Comparison of ENCODE assay signal across 9 cellular contexts in genomic region chr9:121992571-121993212, GRCh38.
DNase-seq lines count a peak whose midpoint lies in the region; ATAC-seq and TF ChIP-seq lines count a peak whose summit lies in the region.
"Had no signal": no experiment of that assay in that cellular context is flagged by ENCODE, and none has a peak within 500 bp of the region (broad histone marks: within the 10 kb centered on the region; RNA-seq: fewer than 3 reads in every experiment).

No MANE protein-coding gene starts in this region.

- DNase-seq in DMS 273 treated with DMSO at 0.1 percent for 48 hours (lab: John Stamatoyannopoulos, UW) = peak; percentile 36
- no peak for DNase-seq in HFF-Myc (ENCODE audit: extremely low read depth, low read depth)
- DNase-seq in NCI-H460 (ENCODE audit: extremely low read depth, low read depth) = peak; percentile 67
- DNase-seq in activated CD8-positive, alpha-beta T cell treated with anti-CD3 and anti-CD28 coated beads, Interleukin-2, amount 10 ng/mL, durations not matched to agents 7 days and 5 days = peak; percentile 66
- DNase-seq in naive thymus-derived CD8-positive, alpha-beta T cell = peak in 8 of 10 donors; percentile 7 to 59 (median 33)
- DNase-seq in thoracic aorta (ENCODE audit: low spot score) = no peak
- DNase-seq: activated T-cell treated with anti-CD3 and anti-CD28 coated beads, Interleukin-2, amount 50 U/mL, for 4 hours had no signal

- TF ChIP-seq CTCF in HFF-Myc (IDR thresholded peaks at IDR 0.05; ENCODE audit: low read depth, low read length, missing control alignments) (peak; percentile 74), thoracic aorta (IDR thresholded peaks at IDR 0.05) (peak; percentile 87)

- peak; percentile 85 for ATAC-seq in activated CD8-positive, alpha-beta T cell treated with anti-CD3 and anti-CD28 coated beads, Interleukin-2, amount 10 ng/mL, durations not matched to agents 7 days and 5 days
- ATAC-seq in esophagus mucosa (peak; percentile 82), thoracic aorta (ENCODE audit: insufficient number of reproducible peaks, low FRiP score, low read depth) (no peak), GM21515 (IDR thresholded peaks at IDR 0.05; ENCODE audit: unreplicated experiment) (no peak)
- peak; percentile 56 to 66 for ATAC-seq in naive thymus-derived CD8-positive, alpha-beta T cell

- H3K27ac Mint-ChIP-seq in activated CD8-positive, alpha-beta T cell treated with anti-CD3 and anti-CD28 coated beads, Interleukin-2, amount 10 ng/mL, durations not matched to agents 7 days and 5 days = no peak overlapping the region
- no peak overlapping the region for H3K27ac Mint-ChIP-seq in naive thymus-derived CD8-positive, alpha-beta T cell

- CTCF ChIA-PET in activated CD8-positive, alpha-beta T cell treated with anti-CD3 and anti-CD28 coated beads, Interleukin-2, amount 10 ng/mL, durations not matched to agents 7 days and 5 days (lab: Charles Lee) = interaction anchor here (0.6 to 1.4 kb wide), 5 partner anchors 8 to 446 kb away, joined by 3 to 5 read pairs (median 3); no protein-coding TSS in a partner anchor

- no peaks in the 10 kb centered on the region for H3K36me3 ChIP-seq in thoracic aorta

- no peak overlapping the region for H3K27ac ChIP-seq in thoracic aorta

- H3K4me1 ChIP-seq in thoracic aorta (ENCODE audit: control insufficient read depth in 1 of 2, low read depth in 2 of 2) = peaks cover 0 to 7% of the 10 kb centered on the region in 2 donors

- H3K27me3 Mint-ChIP-seq in activated CD8-positive, alpha-beta T cell treated with anti-CD3 and anti-CD28 coated beads, Interleukin-2, amount 10 ng/mL, durations not matched to agents 7 days and 5 days (ENCODE audit: low read depth) = no peaks in the 10 kb centered on the region
- no peaks in the 10 kb centered on the region for H3K27me3 Mint-ChIP-seq in naive thymus-derived CD8-positive, alpha-beta T cell

- no peaks in the 10 kb centered on the region for H3K9me3 ChIP-seq in thoracic aorta

- H3K4me3 ChIP-seq in HFF-Myc (replicated peaks; ENCODE audit: low read depth, low read length) = no peak overlapping the region
- no peak overlapping the region for H3K4me3 ChIP-seq in thoracic aorta

- H3K27me3 ChIP-seq in thoracic aorta (replicated peaks; ENCODE audit: insufficient read depth) = no peaks in the 10 kb centered on the region

- H3K4me1 Mint-ChIP-seq in activated CD8-positive, alpha-beta T cell treated with anti-CD3 and anti-CD28 coated beads, Interleukin-2, amount 10 ng/mL, durations not matched to agents 7 days and 5 days (ENCODE audit: low read depth) = no peaks in the 10 kb centered on the region
- peaks cover 0 to 2% (median 0%) of the 10 kb centered on the region in 4 donors for H3K4me1 Mint-ChIP-seq in naive thymus-derived CD8-positive, alpha-beta T cell

- no peaks in the 10 kb centered on the region for H3K9me3 Mint-ChIP-seq in activated CD8-positive, alpha-beta T cell treated with anti-CD3 and anti-CD28 coated beads, Interleukin-2, amount 10 ng/mL, durations not matched to agents 7 days and 5 days (ENCODE audit: insufficient read depth)
- H3K9me3 Mint-ChIP-seq in naive thymus-derived CD8-positive, alpha-beta T cell = no peaks in the 10 kb centered on the region
- H3K9me3 Mint-ChIP-seq: activated T-cell treated with anti-CD3 and anti-CD28 coated beads, Interleukin-2, amount 50 U/mL, for 4 hours had no signal

- no peak overlapping the region for H3K4me3 Mint-ChIP-seq in activated CD8-positive, alpha-beta T cell treated with anti-CD3 and anti-CD28 coated beads, Interleukin-2, amount 10 ng/mL, durations not matched to agents 7 days and 5 days
- H3K4me3 Mint-ChIP-seq in naive thymus-derived CD8-positive, alpha-beta T cell = no peak overlapping the region
- H3K4me3 Mint-ChIP-seq: activated T-cell treated with anti-CD3 and anti-CD28 coated beads, Interleukin-2, amount 50 U/mL, for 4 hours had no signal

- POLR2A ChIA-PET in activated CD8-positive, alpha-beta T cell treated with anti-CD3 and anti-CD28 coated beads, Interleukin-2, amount 10 ng/mL, durations not matched to agents 7 days and 5 days (lab: Charles Lee) = no interaction called here
- POLR2A ChIA-PET in naive thymus-derived CD8-positive, alpha-beta T cell (lab: Charles Lee) = no interaction called here

- no peaks in the 10 kb centered on the region for H3K36me3 Mint-ChIP-seq in activated CD8-positive, alpha-beta T cell treated with anti-CD3 and anti-CD28 coated beads, Interleukin-2, amount 10 ng/mL, durations not matched to agents 7 days and 5 days (ENCODE audit: low read depth)
- peaks cover 0 to 17% (median 7%) of the 10 kb centered on the region in 3 donors for H3K36me3 Mint-ChIP-seq in naive thymus-derived CD8-positive, alpha-beta T cell

Comparison
In these comparisons a context has a peak if more than half of its experiments do, and no peak if none do; other contexts are left out.
1. DNase-seq: peak in DMS 273 treated with DMSO at 0.1 percent for 48 hours (single experiment), NCI-H460 (single experiment), activated CD8-positive, alpha-beta T cell treated with anti-CD3 and anti-CD28 coated beads, Interleukin-2, amount 10 ng/mL, durations not matched to agents 7 days and 5 days (single experiment) and naive thymus-derived CD8-positive, alpha-beta T cell (8 of 10); none in HFF-Myc (single experiment) and thoracic aorta (single experiment).
2. ATAC-seq: peak in activated CD8-positive, alpha-beta T cell treated with anti-CD3 and anti-CD28 coated beads, Interleukin-2, amount 10 ng/mL, durations not matched to agents 7 days and 5 days (single experiment), esophagus mucosa (single experiment) and naive thymus-derived CD8-positive, alpha-beta T cell (2 of 2); none in thoracic aorta (single experiment) and GM21515 (single experiment).